16 cellular contexts compared by ENCODE assay signal in the genomic region with DNA sequence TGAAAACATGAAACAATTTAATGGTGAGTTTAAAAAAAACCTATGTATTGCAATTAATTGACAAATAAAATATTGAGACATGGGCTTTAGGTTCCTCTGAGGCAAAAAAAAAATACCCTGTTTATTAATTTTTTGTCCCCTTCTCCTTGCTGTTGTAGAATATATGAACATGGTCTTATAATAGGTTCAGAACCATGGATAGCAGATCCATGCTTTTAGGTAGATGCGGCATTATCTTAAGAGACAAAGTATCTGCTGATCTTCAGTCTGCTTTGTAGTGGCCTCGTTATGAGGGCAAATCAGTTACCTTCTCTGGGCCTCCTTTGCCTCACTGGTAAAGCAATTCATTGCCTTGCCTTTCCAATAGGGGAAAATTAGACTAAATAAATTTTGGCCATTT.
DNase-seq lines count a peak whose midpoint lies in the region; ATAC-seq, FAIRE-seq and TF ChIP-seq lines count a peak whose summit lies in the region.
"Had no signal": no experiment of that assay in that cellular context is flagged by ENCODE, and none has a peak within 500 bp of the region (broad histone marks: within the 10 kb centered on the region; RNA-seq: fewer than 3 reads in every experiment).

No MANE protein-coding gene starts in this region.

- CTCF ChIA-PET in GM12878 (lab: Yijun Ruan, JAX) = no interaction called here

- RAD21 ChIA-PET in GM12878 (lab: Charles Lee; ENCODE audit: unreplicated experiment) = no interaction called here

- no peak for TF ChIP-seq RAD21 in Ishikawa (IDR thresholded peaks at IDR 0.05; ENCODE audit: low read depth)
- no peak for TF ChIP-seq RAD21 in GM12878 (IDR thresholded peaks at IDR 0.05; ENCODE audit: insufficient read depth, low read depth, low read length)

- no peaks in the 10 kb centered on the region for H4K20me1 ChIP-seq in GM12878 (ENCODE audit: control insufficient read depth, insufficient read depth)

- H3K79me2 ChIP-seq in GM12878 (ENCODE audit: control insufficient read depth, insufficient read depth, low read length) = no peaks in the 10 kb centered on the region

- H3K36me3 ChIP-seq in GM12878 (ENCODE audit: control insufficient read depth in 2 of 2, insufficient read depth in 2 of 2, low read length in 1 of 2) = no peaks in the 10 kb centered on the region

- DNase-seq in ACHN (peak; percentile 8), GM12878 (ENCODE audit: low read depth, low spot score) (no peak), left kidney (ENCODE audit: low read depth, low spot score) (peak; percentile 22), NCI-H748 treated with DMSO at 0.1 percent for 48 hours (lab: John Stamatoyannopoulos, UW) (no peak), NCI-H524 (lab: John Stamatoyannopoulos, UW) (no peak), NCI-H2029 treated with DMSO at 0.1 percent for 48 hours (lab: John Stamatoyannopoulos, UW) (no peak)
- DNase-seq: CD8-positive, alpha-beta memory T cell; GF-D8; IMR-90; NCI-H1694; NCI-H345; SIG-M5 had no signal

- POLR2A ChIA-PET in GM12878 (lab: Charles Lee) = no interaction called here

- TF ChIP-seq CTCF in GM12878 (IDR thresholded peaks at IDR 0.05 in 2 of 3, conservative IDR thresholded peaks at IDR 0.05 in 1 of 3; ENCODE audit: control insufficient read depth in 2 of 3, extremely low read depth in 1 of 3, insufficient read depth in 1 of 3, low read depth in 3 of 3, low read length in 3 of 3) = no peak

- H3K4me3 ChIP-seq in GM12878 = no peak overlapping the region

- BruUV-seq in GM12878 (replicated peaks; lab: Mats Ljungman, UMichigan) = no TSS peak

- no peak overlapping the region for H3K9ac ChIP-seq in GM12878 (ENCODE audit: control insufficient read depth, insufficient read depth, low read length)

- in situ Hi-C loops in ACHN (cut with HindIII; ENCODE audit: low pct_ligation_motif_present, low pct_unique_long_range_greater_than_20kb, low sequenced_read_pairs) = no loop called here
- in situ Hi-C loops in GM12878 (cut with MboI) = no loop called here

- H3K4me1 ChIP-seq in GM12878 (ENCODE audit: control insufficient read depth, insufficient read depth, low read length) = no peaks in the 10 kb centered on the region

- TF ChIP-seq EP300 in Ishikawa (IDR thresholded peaks at IDR 0.05; ENCODE audit: borderline replicate concordance) (no peak), GM12878 (IDR thresholded peaks at IDR 0.05; ENCODE audit: borderline replicate concordance in 1 of 2, control insufficient read depth in 1 of 2, low read depth in 2 of 2, low read length in 2 of 2) (no peak)

- 47% methylated on average over 2 of the region's 2 CpGs for WGBS in GM12878 (ENCODE audit: insufficient coverage, insufficient replicate concordance, low lambda C conversion rate, missing lambda C conversion rate)

- FAIRE-seq in GM12878 (lab: Jason Lieb, UNC) = no peak
- FAIRE-seq: H54, RCC 7860 had no signal

- H3K27ac ChIP-seq in GM12878 (ENCODE audit: control insufficient read depth, insufficient read depth) = no peak overlapping the region

- H3K4me2 ChIP-seq in GM12878 (ENCODE audit: control insufficient read depth, insufficient read depth) = no peak overlapping the region

- SMC1A ChIA-PET in GM12878 (lab: Charles Lee; ENCODE audit: uncharacterized antibody, unreplicated experiment) = interaction anchor here (1.4 kb wide), 1 partner anchor 12 kb away, joined by 3 read pairs; no protein-coding TSS in a partner anchor

- intact Hi-C loops in GM12878 (cut with micrococcal nuclease; ENCODE audit: unreplicated experiment) = no loop called here

- no peak for TF ChIP-seq POLR2A in GM12878 (IDR thresholded peaks at IDR 0.05; ENCODE audit: low read depth, low read length)

- ATAC-seq in GM12878 = no peak
- ATAC-seq in HG02798 (IDR thresholded peaks at IDR 0.05; ENCODE audit: poor library complexity, unreplicated experiment) = no peak

- no peak overlapping the region for H2AFZ ChIP-seq in GM12878 (ENCODE audit: control insufficient read depth, low read depth, low read length)

- H3K9me3 ChIP-seq in GM12878 (replicated peaks; ENCODE audit: control insufficient read depth, insufficient read depth, low read length) = no peaks in the 10 kb centered on the region

- H3K27me3 ChIP-seq in GM12878 (replicated peaks in 1 of 2; ENCODE audit: control insufficient read depth in 2 of 2, insufficient read depth in 2 of 2, low read length in 1 of 2) = no peaks in the 10 kb centered on the region

TF ChIP-seq in Ishikawa, 13 proteins besides CTCF, POLR2A, EP300 and RAD21:
- TF ChIP-seq REST (IDR thresholded peaks at IDR 0.05; ENCODE audit: low read depth) = peak; percentile 77
- TF ChIP-seq EGR1 (IDR thresholded peaks at IDR 0.05) = no peak
TF ChIP-seq in Ishikawa: peak in this region for 1.

TF ChIP-seq in GM12878, 131 proteins besides CTCF, POLR2A, EP300 and RAD21:
- TF ChIP-seq REST (IDR thresholded peaks at IDR 0.05; ENCODE audit: low read depth, low read length) (peak; percentile 64; the same call in 1 of the 2 replicates), CREM (IDR thresholded peaks at IDR 0.05; ENCODE audit: low read depth) (no peak), PAX8 (IDR thresholded peaks at IDR 0.05) (no peak)
TF ChIP-seq in GM12878: peak in this region for 1.

Comparison
In these comparisons a context has a peak if more than half of its experiments do, and no peak if none do; other contexts are left out.
1. DNase-seq: peak in ACHN (single experiment) and left kidney (single experiment); none in GM12878 (single experiment), NCI-H748 treated with DMSO at 0.1 percent for 48 hours (single experiment), NCI-H524 (0 of 2) and NCI-H2029 treated with DMSO at 0.1 percent for 48 hours (single experiment).